Comparison of ENCODE assay signal across 12 cellular contexts in the genomic region with DNA sequence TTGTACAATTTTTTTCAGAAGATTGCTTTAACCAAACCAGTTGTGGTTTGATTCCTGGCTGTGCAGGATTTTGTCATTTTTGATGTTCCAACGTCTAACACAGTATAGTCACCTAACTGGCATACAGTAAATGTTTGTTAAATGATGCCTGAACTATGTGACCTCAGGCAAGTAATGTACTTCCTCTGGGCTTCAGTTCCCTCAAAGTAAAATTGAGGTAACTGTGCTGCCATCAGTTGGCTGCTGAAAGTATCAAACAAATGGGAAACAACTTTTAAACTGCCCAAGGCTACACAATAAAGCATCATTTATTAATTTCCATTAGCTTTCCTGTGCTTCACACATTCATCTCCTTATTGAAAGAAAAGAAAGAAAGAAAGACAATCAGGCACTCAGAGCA. TPM values are rescaled to one million over a fixed set of nuclear protein-coding genes. Genes with fewer than 3 reads are reported as not detected.
DNase-seq lines count a peak whose midpoint lies in the region; ATAC-seq and TF ChIP-seq lines count a peak whose summit lies in the region.
"Had no signal": no experiment of that assay in that cellular context is flagged by ENCODE, and none has a peak within 500 bp of the region (broad histone marks: within the 10 kb centered on the region; RNA-seq: fewer than 3 reads in every experiment).

No MANE protein-coding gene starts in this region.

- 43% methylated on average over 1 of the region's 1 CpG for WGBS in hepatocyte (ENCODE audit: low lambda C conversion rate, missing lambda C conversion rate)

- no peaks in the 10 kb centered on the region for H3K27me3 ChIP-seq in OCI-LY3 (ENCODE audit: low read depth, low read length)
- no peaks in the 10 kb centered on the region for H3K27me3 ChIP-seq in hepatocyte
- no peaks in the 10 kb centered on the region for H3K27me3 ChIP-seq in osteoblast (ENCODE audit: insufficient read depth, low read length)

- ATAC-seq in GM18505 (IDR thresholded peaks at IDR 0.05; ENCODE audit: unreplicated experiment) = no peak
- ATAC-seq: activated CD8-positive, alpha-beta memory T cell treated with anti-CD3 and anti-CD28 coated beads, Interleukin-2, amount 10 ng/mL, durations not matched to agents 7 days and 5 days; activated naive CD8-positive, alpha-beta T cell treated with anti-CD3 and anti-CD28 coated beads, Interleukin-2, amount 50 U/mL, for 24 hours had no signal

- H3K4me3 ChIP-seq in OCI-LY3 (ENCODE audit: low read length) = no peak overlapping the region
- no peak overlapping the region for H3K4me3 ChIP-seq in hepatocyte
- no peak overlapping the region for H3K4me3 ChIP-seq in osteoblast (ENCODE audit: insufficient read depth, low read length)

- no peak overlapping the region for H3K27ac ChIP-seq in OCI-LY3 (ENCODE audit: low read length)
- H3K27ac ChIP-seq in epithelial cell of prostate = peak overlapping the region; percentile 83
- no peak overlapping the region for H3K27ac ChIP-seq in hepatocyte
- H3K27ac ChIP-seq in osteoblast (ENCODE audit: low read depth, low read length) = no peak overlapping the region

- H3K4me1 ChIP-seq in OCI-LY3 (ENCODE audit: low read length) = peaks cover 25% of the 10 kb centered on the region
- peaks cover 12% of the 10 kb centered on the region for H3K4me1 ChIP-seq in hepatocyte (ENCODE audit: insufficient read depth)
- peaks cover 20% of the 10 kb centered on the region for H3K4me1 ChIP-seq in osteoblast (ENCODE audit: insufficient read depth, low read length)

- no peak overlapping the region for H3K9ac ChIP-seq in OCI-LY3 (ENCODE audit: low read length)

- H3K79me2 ChIP-seq in OCI-LY3 (ENCODE audit: low read length) (peaks cover 8% of the 10 kb centered on the region; the same call in 1 of the 2 replicates), hepatocyte (peaks cover 67% of the 10 kb centered on the region), osteoblast (ENCODE audit: insufficient read depth, low read length) (peaks cover 57% of the 10 kb centered on the region)

- no peak for TF ChIP-seq CTCF in GM20000 (IDR thresholded peaks at IDR 0.05; ENCODE audit: extremely low read depth, missing control alignments)
- TF ChIP-seq CTCF in OCI-LY3 (IDR thresholded peaks at IDR 0.05; ENCODE audit: low read depth, low read length) = peak; percentile 42
- no peak for TF ChIP-seq CTCF in hepatocyte (IDR thresholded peaks at IDR 0.05; ENCODE audit: poor library complexity)
- TF ChIP-seq CTCF in osteoblast (IDR thresholded peaks at IDR 0.05; ENCODE audit: extremely low read depth, low read depth, low read length) = no peak

- H3K4me2 ChIP-seq in OCI-LY3 (ENCODE audit: low read length) = no peak overlapping the region
- H3K4me2 ChIP-seq in hepatocyte = no peak overlapping the region
- H3K4me2 ChIP-seq in osteoblast (ENCODE audit: insufficient read depth, low read length) = no peak overlapping the region

- DNase-seq in COLO829 (ENCODE audit: low spot score) (peak; percentile 19), GM20000 (ENCODE audit: low spot score) (peak; percentile 27), epithelial cell of prostate (ENCODE audit: low read depth, low spot score) (no peak), hepatocyte (ENCODE audit: low spot score) (no peak), NCI-H82 treated with DMSO at 0.1 percent for 48 hours (lab: John Stamatoyannopoulos, UW; ENCODE audit: unreplicated experiment) (no peak), osteoblast (ENCODE audit: insufficient read length, low spot score, missing footprints) (no peak)
- DNase-seq: activated CD8-positive, alpha-beta memory T cell treated with anti-CD3 and anti-CD28 coated beads, Interleukin-2, amount 10 ng/mL, durations not matched to agents 7 days and 5 days; activated naive CD8-positive, alpha-beta T cell treated with anti-CD3 and anti-CD28 coated beads, Interleukin-2, amount 50 U/mL, for 24 hours; CD8-positive, alpha-beta memory T cell; NCI-H2081 treated with DMSO at 0.1 percent for 48 hours had no signal

- no peak overlapping the region for H2AFZ ChIP-seq in OCI-LY3 (ENCODE audit: low read depth, low read length)
- H2AFZ ChIP-seq in hepatocyte = no peak overlapping the region
- H2AFZ ChIP-seq in osteoblast (ENCODE audit: low read length) = no peak overlapping the region

- H3K36me3 ChIP-seq in OCI-LY3 (replicated peaks; ENCODE audit: low read depth, low read length) (no peaks in the 10 kb centered on the region), hepatocyte (replicated peaks; ENCODE audit: insufficient read depth, low read depth) (no peaks in the 10 kb centered on the region), osteoblast (ENCODE audit: insufficient read depth, low read length) (no peaks in the 10 kb centered on the region)

- TF ChIP-seq POLR2A in GM18505 (IDR thresholded peaks at IDR 0.05; ENCODE audit: borderline replicate concordance, extremely low read depth, insufficient read depth, insufficient read length) = no peak

- H4K20me1 ChIP-seq in OCI-LY3 (ENCODE audit: insufficient read depth, low read length) = no peaks in the 10 kb centered on the region
- no peaks in the 10 kb centered on the region for H4K20me1 ChIP-seq in hepatocyte (ENCODE audit: insufficient read depth, poor library complexity, severe bottlenecking)
- H4K20me1 ChIP-seq in osteoblast (ENCODE audit: insufficient read depth, low read length) = no peaks in the 10 kb centered on the region

- no peaks in the 10 kb centered on the region for H3K9me2 ChIP-seq in hepatocyte (replicated peaks; ENCODE audit: insufficient read depth)

- no peaks in the 10 kb centered on the region for H3K9me3 ChIP-seq in OCI-LY3 (ENCODE audit: insufficient read depth, low read length)
- no peaks in the 10 kb centered on the region for H3K9me3 ChIP-seq in hepatocyte (ENCODE audit: low read depth)
- H3K9me3 ChIP-seq in osteoblast (ENCODE audit: low read depth, low read length) = no peaks in the 10 kb centered on the region

RNA-seq across cellular contexts. Expression of a gene that starts 4.3 kb away (rescaled TPM):
- total RNA-seq in hepatocyte (41.2 and 41.5 TPM in 2 replicates), osteoblast (68.0 and 87.2 TPM in 2 replicates)
- 51.2 and 52.1 TPM in 2 replicates for polyA plus RNA-seq in hepatocyte

RNA-seq across cellular contexts. Expression of a gene that starts 12.4 kb away (rescaled TPM):
- total RNA-seq in hepatocyte (56.9 and 68.6 TPM in 2 replicates), osteoblast (63.0 and 77.2 TPM in 2 replicates)
- polyA plus RNA-seq in hepatocyte = 30.6 and 33.4 TPM in 2 replicates

Comparison
In these comparisons a context has a peak if more than half of its experiments do, and no peak if none do; other contexts are left out.
1. DNase-seq: peak in COLO829 (single experiment) and GM20000 (single experiment); none in epithelial cell of prostate (single experiment), hepatocyte (single experiment), NCI-H82 treated with DMSO at 0.1 percent for 48 hours (single experiment) and osteoblast (single experiment).